Comparison of ENCODE assay signal across 1 cellular context in the genomic region with DNA sequence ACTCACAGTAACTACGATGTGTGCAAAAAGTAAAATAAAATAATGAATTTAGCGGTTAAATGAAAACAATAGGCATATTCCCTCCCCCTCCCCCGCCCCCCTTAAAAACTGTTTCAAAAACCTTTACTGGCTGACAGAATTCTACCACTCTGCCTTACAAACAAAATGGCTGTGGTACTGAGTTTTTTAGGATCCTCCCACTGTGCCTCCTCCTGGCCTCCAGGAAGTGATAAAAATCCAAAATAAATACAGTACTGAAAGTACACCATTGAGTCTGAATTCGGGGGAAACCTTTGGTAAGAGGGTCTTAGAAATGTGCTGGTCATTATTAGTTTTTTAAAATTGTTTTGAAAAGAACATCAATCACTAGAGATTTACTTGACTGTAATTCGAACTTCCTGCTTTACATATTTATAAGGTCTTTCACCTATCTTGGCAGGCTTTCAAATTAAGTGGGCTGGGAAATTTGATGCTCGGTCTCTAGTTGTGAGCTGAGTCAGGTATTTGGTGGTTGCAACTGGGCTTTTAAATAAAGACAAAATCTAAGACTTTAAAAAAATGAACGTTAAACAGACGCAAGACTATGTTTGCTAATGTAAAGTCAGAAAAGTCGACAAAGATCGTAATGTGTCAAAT.
TF ChIP-seq lines count a peak whose summit lies in the region.

No MANE protein-coding gene starts in this region.

TF ChIP-seq in HepG2, 621 proteins besides CTCF, POLR2A, EP300 and RAD21 (continued from another document):
- TF ChIP-seq, protein P1, sequence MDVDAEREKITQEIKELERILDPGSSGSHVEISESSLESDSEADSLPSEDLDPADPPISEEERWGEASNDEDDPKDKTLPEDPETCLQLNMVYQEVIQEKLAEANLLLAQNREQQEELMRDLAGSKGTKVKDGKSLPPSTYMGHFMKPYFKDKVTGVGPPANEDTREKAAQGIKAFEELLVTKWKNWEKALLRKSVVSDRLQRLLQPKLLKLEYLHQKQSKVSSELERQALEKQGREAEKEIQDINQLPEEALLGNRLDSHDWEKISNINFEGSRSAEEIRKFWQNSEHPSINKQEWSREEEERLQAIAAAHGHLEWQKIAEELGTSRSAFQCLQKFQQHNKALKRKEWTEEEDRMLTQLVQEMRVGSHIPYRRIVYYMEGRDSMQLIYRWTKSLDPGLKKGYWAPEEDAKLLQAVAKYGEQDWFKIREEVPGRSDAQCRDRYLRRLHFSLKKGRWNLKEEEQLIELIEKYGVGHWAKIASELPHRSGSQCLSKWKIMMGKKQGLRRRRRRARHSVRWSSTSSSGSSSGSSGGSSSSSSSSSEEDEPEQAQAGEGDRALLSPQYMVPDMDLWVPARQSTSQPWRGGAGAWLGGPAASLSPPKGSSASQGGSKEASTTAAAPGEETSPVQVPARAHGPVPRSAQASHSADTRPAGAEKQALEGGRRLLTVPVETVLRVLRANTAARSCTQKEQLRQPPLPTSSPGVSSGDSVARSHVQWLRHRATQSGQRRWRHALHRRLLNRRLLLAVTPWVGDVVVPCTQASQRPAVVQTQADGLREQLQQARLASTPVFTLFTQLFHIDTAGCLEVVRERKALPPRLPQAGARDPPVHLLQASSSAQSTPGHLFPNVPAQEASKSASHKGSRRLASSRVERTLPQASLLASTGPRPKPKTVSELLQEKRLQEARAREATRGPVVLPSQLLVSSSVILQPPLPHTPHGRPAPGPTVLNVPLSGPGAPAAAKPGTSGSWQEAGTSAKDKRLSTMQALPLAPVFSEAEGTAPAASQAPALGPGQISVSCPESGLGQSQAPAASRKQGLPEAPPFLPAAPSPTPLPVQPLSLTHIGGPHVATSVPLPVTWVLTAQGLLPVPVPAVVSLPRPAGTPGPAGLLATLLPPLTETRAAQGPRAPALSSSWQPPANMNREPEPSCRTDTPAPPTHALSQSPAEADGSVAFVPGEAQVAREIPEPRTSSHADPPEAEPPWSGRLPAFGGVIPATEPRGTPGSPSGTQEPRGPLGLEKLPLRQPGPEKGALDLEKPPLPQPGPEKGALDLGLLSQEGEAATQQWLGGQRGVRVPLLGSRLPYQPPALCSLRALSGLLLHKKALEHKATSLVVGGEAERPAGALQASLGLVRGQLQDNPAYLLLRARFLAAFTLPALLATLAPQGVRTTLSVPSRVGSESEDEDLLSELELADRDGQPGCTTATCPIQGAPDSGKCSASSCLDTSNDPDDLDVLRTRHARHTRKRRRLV (CRISPR knock-in tag; IDR thresholded peaks at IDR 0.05): 0 out of 2 replicates have a peak, but pooled peaks have one; percentile 37
- TF ChIP-seq PCBP2 (optimal IDR thresholded peaks at IDR 0.05; ENCODE audit: low read depth, low read length, poor library complexity, severe bottlenecking) (no peak), TSC22D2 (CRISPR knock-in tag; IDR thresholded peaks at IDR 0.05; ENCODE audit: borderline replicate concordance) (no peak), ETV5 (CRISPR knock-in tag; IDR thresholded peaks at IDR 0.05; ENCODE audit: borderline replicate concordance) (peak; percentile 25; the same call in 1 of the 2 replicates), RORA (CRISPR knock-in tag; IDR thresholded peaks at IDR 0.05) (no peak), HOXA3 (CRISPR knock-in tag; IDR thresholded peaks at IDR 0.05) (no peak), HOXD1 (CRISPR knock-in tag; IDR thresholded peaks at IDR 0.05) (no peak), ATRX (CRISPR knock-in tag; IDR thresholded peaks at IDR 0.05; ENCODE audit: borderline replicate concordance) (no peak), SNAPC2 (CRISPR knock-in tag; IDR thresholded peaks at IDR 0.05) (peak; percentile 72; the same call in 1 of the 2 replicates), NFIC (IDR thresholded peaks at IDR 0.05; ENCODE audit: low read length) (peak; percentile 50; the same call in 1 of the 2 replicates)
- TF ChIP-seq, protein P2, sequence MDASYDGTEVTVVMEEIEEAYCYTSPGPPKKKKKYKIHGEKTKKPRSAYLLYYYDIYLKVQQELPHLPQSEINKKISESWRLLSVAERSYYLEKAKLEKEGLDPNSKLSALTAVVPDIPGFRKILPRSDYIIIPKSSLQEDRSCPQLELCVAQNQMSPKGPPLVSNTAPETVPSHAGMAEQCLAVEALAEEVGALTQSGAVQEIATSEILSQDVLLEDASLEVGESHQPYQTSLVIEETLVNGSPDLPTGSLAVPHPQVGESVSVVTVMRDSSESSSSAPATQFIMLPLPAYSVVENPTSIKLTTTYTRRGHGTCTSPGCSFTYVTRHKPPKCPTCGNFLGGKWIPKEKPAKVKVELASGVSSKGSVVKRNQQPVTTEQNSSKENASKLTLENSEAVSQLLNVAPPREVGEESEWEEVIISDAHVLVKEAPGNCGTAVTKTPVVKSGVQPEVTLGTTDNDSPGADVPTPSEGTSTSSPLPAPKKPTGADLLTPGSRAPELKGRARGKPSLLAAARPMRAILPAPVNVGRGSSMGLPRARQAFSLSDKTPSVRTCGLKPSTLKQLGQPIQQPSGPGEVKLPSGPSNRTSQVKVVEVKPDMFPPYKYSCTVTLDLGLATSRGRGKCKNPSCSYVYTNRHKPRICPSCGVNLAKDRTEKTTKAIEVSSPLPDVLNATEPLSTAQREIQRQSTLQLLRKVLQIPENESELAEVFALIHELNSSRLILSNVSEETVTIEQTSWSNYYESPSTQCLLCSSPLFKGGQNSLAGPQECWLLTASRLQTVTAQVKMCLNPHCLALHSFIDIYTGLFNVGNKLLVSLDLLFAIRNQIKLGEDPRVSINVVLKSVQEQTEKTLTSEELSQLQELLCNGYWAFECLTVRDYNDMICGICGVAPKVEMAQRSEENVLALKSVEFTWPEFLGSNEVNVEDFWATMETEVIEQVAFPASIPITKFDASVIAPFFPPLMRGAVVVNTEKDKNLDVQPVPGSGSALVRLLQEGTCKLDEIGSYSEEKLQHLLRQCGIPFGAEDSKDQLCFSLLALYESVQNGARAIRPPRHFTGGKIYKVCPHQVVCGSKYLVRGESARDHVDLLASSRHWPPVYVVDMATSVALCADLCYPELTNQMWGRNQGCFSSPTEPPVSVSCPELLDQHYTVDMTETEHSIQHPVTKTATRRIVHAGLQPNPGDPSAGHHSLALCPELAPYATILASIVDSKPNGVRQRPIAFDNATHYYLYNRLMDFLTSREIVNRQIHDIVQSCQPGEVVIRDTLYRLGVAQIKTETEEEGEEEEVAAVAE (CRISPR knock-in tag; IDR thresholded peaks at IDR 0.05; ENCODE audit: borderline replicate concordance): no peak
